ENCODE assay signal across 9 cellular contexts in genomic region chr12:113933201-113933786, GRCh38. TPM values are rescaled to one million over a fixed set of nuclear protein-coding genes. Genes with fewer than 3 reads are reported as not detected.
DNase-seq lines count a peak whose midpoint lies in the region.
"Had no signal": no experiment of that assay in that cellular context is flagged by ENCODE, and none has a peak within 500 bp of the region (broad histone marks: within the 10 kb centered on the region; RNA-seq: fewer than 3 reads in every experiment).

No MANE protein-coding gene starts in this region.

- peak; percentile 61 for DNase-seq in iPS-NIHi7 (ENCODE audit: extremely low spot score)
- no peak for DNase-seq in NCI-H2107 (lab: John Stamatoyannopoulos, UW)
- DNase-seq in NCI-H526 treated with DMSO at 0.1 percent for 48 hours (lab: John Stamatoyannopoulos, UW): no peak
- no peak for DNase-seq in SJCRH30
- no peak for DNase-seq in cerebellar cortex (ENCODE audit: low spot score)

- peak overlapping the region; percentile 74 for H3K27ac ChIP-seq in HUES6 (ENCODE audit: low read depth, low read length)
- H3K27ac ChIP-seq in cingulate gyrus (ENCODE audit: low read depth, low read length): peak overlapping the region; percentile 98
- peak overlapping the region; percentile 51 for H3K27ac ChIP-seq in subcutaneous abdominal adipose tissue (ENCODE audit: low read depth, low read length)
- H3K27ac ChIP-seq in SJCRH30: no peak overlapping the region
- H3K27ac ChIP-seq: VCaP had no signal

- H3K27me3 ChIP-seq in HUES6 (ENCODE audit: control insufficient read depth, insufficient read depth, low read length): no peaks in the 10 kb centered on the region
- H3K27me3 ChIP-seq in subcutaneous abdominal adipose tissue (ENCODE audit: control insufficient read depth in 5 of 5, insufficient read depth in 4 of 5, low read length in 5 of 5): no peaks in the 10 kb centered on the region
- H3K27me3 ChIP-seq in SJCRH30: no peaks in the 10 kb centered on the region

- H3K4me1 ChIP-seq in HUES6 (ENCODE audit: control insufficient read depth, insufficient read depth, low read length) (peaks cover 18% of the 10 kb centered on the region; the same call in 1 of the 2 replicates), subcutaneous abdominal adipose tissue (ENCODE audit: control insufficient read depth in 5 of 5, insufficient read depth in 5 of 5, low read length in 5 of 5) (peaks cover 4 to 37% (median 36%) of the 10 kb centered on the region in 5 donors), SJCRH30 (no peaks in the 10 kb centered on the region)

- H3K9me3 ChIP-seq in HUES6 (ENCODE audit: control insufficient read depth, insufficient read depth, low read depth, low read length) (no peaks in the 10 kb centered on the region), subcutaneous abdominal adipose tissue (ENCODE audit: control insufficient read depth in 5 of 5, low read length in 5 of 5) (no peaks in the 10 kb centered on the region), SJCRH30 (replicated peaks) (no peaks in the 10 kb centered on the region)

- no peak overlapping the region; the same call in 1 of the 2 replicates for H3K4me3 ChIP-seq in HUES6 (ENCODE audit: low read depth, low read length)
- H3K4me3 ChIP-seq in subcutaneous abdominal adipose tissue (ENCODE audit: low read depth in 1 of 5, low read length in 5 of 5): no peak overlapping the region
- no peak overlapping the region for H3K4me3 ChIP-seq in SJCRH30

- peaks cover 57% of the 10 kb centered on the region for H3K36me3 ChIP-seq in HUES6 (ENCODE audit: control insufficient read depth, insufficient read depth, low read length)
- peaks cover 1 to 64% (median 44%) of the 10 kb centered on the region in 5 donors for H3K36me3 ChIP-seq in subcutaneous abdominal adipose tissue (ENCODE audit: control insufficient read depth in 5 of 5, insufficient read depth in 5 of 5, low read length in 5 of 5)
- no peaks in the 10 kb centered on the region for H3K36me3 ChIP-seq in SJCRH30

- H3K9ac ChIP-seq in HUES6 (ENCODE audit: low read length): peak overlapping the region; percentile 61
- peak overlapping the region in 1 of 5 donors; percentile 14 for H3K9ac ChIP-seq in subcutaneous abdominal adipose tissue (ENCODE audit: low read length in 5 of 5)

RNA-seq across cellular contexts. Expression of gene RBM19, which starts 32.8 kb away (rescaled TPM):
- total RNA-seq in SJCRH30 (2014; rRNA removed; shearing (Covaris generic)): 20.8 and 25.3 TPM in 2 replicates
